In the genomic region with DNA sequence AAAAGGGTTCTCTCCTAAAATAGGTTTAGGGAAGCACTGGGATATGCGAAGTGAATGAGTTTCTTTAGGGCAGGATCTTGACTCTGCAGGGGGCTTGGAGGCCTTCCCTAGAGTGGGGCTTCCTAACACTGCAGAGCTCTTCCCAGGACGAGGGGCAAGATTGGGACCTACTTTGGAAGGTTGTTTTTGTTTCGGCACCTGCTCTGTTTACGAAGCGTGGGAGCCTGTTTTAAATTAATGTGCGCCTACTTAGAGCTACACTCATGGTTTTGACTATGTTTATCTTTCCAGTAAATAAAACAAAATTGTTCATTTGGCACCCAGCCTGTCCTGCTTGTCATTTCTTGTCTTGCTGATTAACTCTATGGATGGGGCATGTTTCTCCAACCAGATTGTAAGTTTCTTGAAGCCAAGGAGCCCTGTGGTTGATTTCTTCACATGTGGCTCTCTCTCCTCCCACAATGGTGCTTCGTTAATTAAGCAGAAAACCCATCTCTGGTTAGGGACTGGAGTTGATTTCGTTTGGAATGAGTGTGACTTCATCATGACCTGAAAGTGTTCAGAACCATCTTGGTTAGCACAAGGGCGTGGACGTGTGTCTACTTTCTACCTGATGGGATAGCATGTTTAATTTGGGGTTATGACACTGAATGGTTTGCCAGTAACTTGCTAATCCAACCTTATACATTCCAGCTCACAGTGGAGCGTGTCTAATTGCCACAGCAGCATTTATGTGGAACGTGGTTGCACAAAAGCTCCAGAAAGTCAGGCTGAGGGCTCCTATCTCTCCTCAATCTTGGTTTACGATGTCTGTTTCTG, we compare ENCODE assay signal across 10 cellular contexts.
DNase-seq lines count a peak whose midpoint lies in the region; ATAC-seq and TF ChIP-seq lines count a peak whose summit lies in the region.
"Had no signal": no experiment of that assay in that cellular context is flagged by ENCODE, and none has a peak within 500 bp of the region (broad histone marks: within the 10 kb centered on the region; RNA-seq: fewer than 3 reads in every experiment).

No MANE protein-coding gene starts in this region.

- peaks cover 2 to 71% (median 18%) of the 10 kb centered on the region in 3 donors for H3K4me1 ChIP-seq in esophagus squamous epithelium
- H3K4me1 ChIP-seq in trophoblast cell (ENCODE audit: control insufficient read depth in 1 of 2, insufficient read depth in 2 of 2, low read length in 2 of 2): peaks cover 25 to 29% of the 10 kb centered on the region in 2 experiments
- no peaks in the 10 kb centered on the region for H3K4me1 ChIP-seq in body of pancreas

- H4K91ac ChIP-seq in trophoblast cell (ENCODE audit: low read depth, low read length): no peak overlapping the region

- H3K27me3 ChIP-seq in esophagus squamous epithelium (no peaks in the 10 kb centered on the region), trophoblast cell (ENCODE audit: insufficient read depth, low read length) (no peaks in the 10 kb centered on the region), body of pancreas (no peaks in the 10 kb centered on the region)
- H3K27me3 ChIP-seq: BLaER1 treated with 17β-estradiol and CSF1 and Interleukin-3, amounts not matched to agents 10 nM and 100 nM had no signal

- H4K12ac ChIP-seq in trophoblast cell (ENCODE audit: low read depth, low read length): no peak overlapping the region

- intact Hi-C loops in esophagus squamous epithelium (cut with DNase I): no loop called here
- intact Hi-C loops in body of pancreas (cut with DNase I): no loop called here

- no peak for ATAC-seq in natural killer cell treated with Interleukin-12 subunit alpha and Interleukin-12 subunit beta and Interleukin-15 and Interleukin-18, amount 100 ng/mL, for 72 hours
- ATAC-seq in body of pancreas: no peak

- no peak overlapping the region for H3K23ac ChIP-seq in trophoblast cell (ENCODE audit: low read length)

- H3K4me3 ChIP-seq in esophagus squamous epithelium (no peak overlapping the region), trophoblast cell (ENCODE audit: low read depth, low read length) (no peak overlapping the region), body of pancreas (no peak overlapping the region)
- H3K4me3 ChIP-seq: BLaER1 treated with 17β-estradiol and CSF1 and Interleukin-3, amounts not matched to agents 10 nM and 100 nM had no signal

- peak overlapping the region; percentile 81 for H3K27ac ChIP-seq in RWPE1
- peak overlapping the region in 3 of 4 donors; percentile 9 to 52 (median 45) for H3K27ac ChIP-seq in esophagus squamous epithelium
- H3K27ac ChIP-seq in trophoblast cell (ENCODE audit: low read depth, low read length): peak overlapping the region; percentile 29
- peak overlapping the region in 1 of 4 donors; percentile 2 for H3K27ac ChIP-seq in body of pancreas

- no peak overlapping the region for H3K4me2 ChIP-seq in trophoblast cell (ENCODE audit: low read length)

- no peak overlapping the region for H2BK5ac ChIP-seq in trophoblast cell (ENCODE audit: low read depth, low read length, poor library complexity)

- H3K4me3 Mint-ChIP-seq in natural killer cell treated with Interleukin-12 subunit alpha and Interleukin-12 subunit beta and Interleukin-15 and Interleukin-18, amount 100 ng/mL, for 72 hours: no peak overlapping the region

- no peak overlapping the region for H4K8ac ChIP-seq in trophoblast cell (ENCODE audit: low read depth, low read length)

- no peak overlapping the region for H2AK5ac ChIP-seq in trophoblast cell (ENCODE audit: low read length)

- no peak overlapping the region for H2BK120ac ChIP-seq in trophoblast cell (ENCODE audit: insufficient read depth, low read length, poor library complexity)

- no peak overlapping the region for H2BK12ac ChIP-seq in trophoblast cell (ENCODE audit: low read length)

- DNase-seq in EH (ENCODE audit: low read depth) (peak; percentile 68), RWPE1 (ENCODE audit: low spot score) (no peak), esophagus squamous epithelium (lab: John Stamatoyannopoulos, UW) (no peak), trophoblast cell (peak; percentile 47 to 64), NCI-H1417 treated with DMSO at 0.1 percent for 48 hours (lab: John Stamatoyannopoulos, UW) (no peak), DMS53 (lab: John Stamatoyannopoulos, UW) (no peak), body of pancreas (no peak)
- DNase-seq in natural killer cell treated with Interleukin-12 subunit alpha and Interleukin-12 subunit beta and Interleukin-15 and Interleukin-18, amount 100 ng/mL, for 72 hours (ENCODE audit: low spot score): no peak
- DNase-seq: activated CD8-positive, alpha-beta memory T cell treated with anti-CD3 and anti-CD28 coated beads, Interleukin-2, amount 50 U/mL, for 48 hours had no signal

- 73 to 76% methylated on average over 11 to 12 of the region's 13 CpGs for WGBS in esophagus squamous epithelium, 2 donors
- no CpG with 5 or more reads among the region's 13 CpGs for WGBS in trophoblast cell (ENCODE audit: extremely low coverage, insufficient coverage, insufficient read length)
- WGBS in body of pancreas, 2 donors: 90 to 92% methylated on average over 13 of the region's 13 CpGs

- H3K9me3 Mint-ChIP-seq in natural killer cell treated with Interleukin-12 subunit alpha and Interleukin-12 subunit beta and Interleukin-15 and Interleukin-18, amount 100 ng/mL, for 72 hours: no peaks in the 10 kb centered on the region

- H3K36me3 ChIP-seq in esophagus squamous epithelium: peaks cover 0 to 18% (median 0%) of the 10 kb centered on the region in 3 donors
- peaks cover 0 to 4% of the 10 kb centered on the region in 2 experiments for H3K36me3 ChIP-seq in trophoblast cell (ENCODE audit: control insufficient read depth in 1 of 2, insufficient read depth in 2 of 2, low read length in 2 of 2)
- H3K36me3 ChIP-seq in body of pancreas (replicated peaks in 1 of 2; ENCODE audit: insufficient read depth in 1 of 2, low read depth in 2 of 2): no peaks in the 10 kb centered on the region

- POLR2A ChIA-PET in RWPE1 (lab: Yijun Ruan, JAX; ENCODE audit: low non-redundant PET): no interaction called here

- no peak overlapping the region for H3K18ac ChIP-seq in trophoblast cell (ENCODE audit: low read length)

- TF ChIP-seq CTCF in RWPE1 (conservative IDR thresholded peaks at IDR 0.05; ENCODE audit: low read depth) (no peak), esophagus squamous epithelium (IDR thresholded peaks at IDR 0.05) (no peak), body of pancreas (IDR thresholded peaks at IDR 0.05) (no peak)

- H3K27ac Mint-ChIP-seq in natural killer cell treated with Interleukin-12 subunit alpha and Interleukin-12 subunit beta and Interleukin-15 and Interleukin-18, amount 100 ng/mL, for 72 hours: no peak overlapping the region

- CTCF ChIA-PET in RWPE1 (lab: Yijun Ruan, JAX): no interaction called here

- no peaks in the 10 kb centered on the region for H3K36me3 Mint-ChIP-seq in natural killer cell treated with Interleukin-12 subunit alpha and Interleukin-12 subunit beta and Interleukin-15 and Interleukin-18, amount 100 ng/mL, for 72 hours

- no peak overlapping the region for H3K9ac ChIP-seq in trophoblast cell (ENCODE audit: low read length)
- H3K9ac ChIP-seq: BLaER1 treated with 17β-estradiol and CSF1 and Interleukin-3, amounts not matched to agents 10 nM and 100 nM had no signal

- peaks cover 18% of the 10 kb centered on the region for H3K79me2 ChIP-seq in trophoblast cell (ENCODE audit: control insufficient read depth, insufficient read depth, low read length, poor library complexity)

- no peak overlapping the region for H3K14ac ChIP-seq in trophoblast cell (ENCODE audit: low read length)

- peaks cover 0 to 10% of the 10 kb centered on the region in 2 donors for H3K27me3 Mint-ChIP-seq in natural killer cell treated with Interleukin-12 subunit alpha and Interleukin-12 subunit beta and Interleukin-15 and Interleukin-18, amount 100 ng/mL, for 72 hours

- TF ChIP-seq POLR2A in esophagus squamous epithelium (IDR thresholded peaks at IDR 0.05) (no peak), body of pancreas (IDR thresholded peaks at IDR 0.05) (no peak)

- peaks cover 8% of the 10 kb centered on the region in 2 donors for H3K4me1 Mint-ChIP-seq in natural killer cell treated with Interleukin-12 subunit alpha and Interleukin-12 subunit beta and Interleukin-15 and Interleukin-18, amount 100 ng/mL, for 72 hours (ENCODE audit: low read depth in 2 of 2)

- H3K79me1 ChIP-seq in trophoblast cell (ENCODE audit: low read length): peaks cover 5% of the 10 kb centered on the region

- peak overlapping the region; percentile 7 for H3K4ac ChIP-seq in trophoblast cell (ENCODE audit: low read depth, low read length)

- H2AFZ ChIP-seq in trophoblast cell (ENCODE audit: insufficient read depth, low read length, poor library complexity): no peak overlapping the region

- no peaks in the 10 kb centered on the region for H3K9me3 ChIP-seq in esophagus squamous epithelium
- no peaks in the 10 kb centered on the region for H3K9me3 ChIP-seq in trophoblast cell (ENCODE audit: insufficient read depth, low read depth, low read length)
- no peaks in the 10 kb centered on the region for H3K9me3 ChIP-seq in body of pancreas

Comparison
In these comparisons a context has a peak if more than half of its experiments do, and no peak if none do; other contexts are left out.
1. DNase-seq: peak in EH (single experiment) and trophoblast cell (2 of 2); none in RWPE1 (single experiment), esophagus squamous epithelium (single experiment), NCI-H1417 treated with DMSO at 0.1 percent for 48 hours (single experiment), DMS53 (single experiment), natural killer cell treated with Interleukin-12 subunit alpha and Interleukin-12 subunit beta and Interleukin-15 and Interleukin-18, amount 100 ng/mL, for 72 hours (single experiment) and body of pancreas (0 of 4).